25 cellular contexts compared by ENCODE assay signal in genomic region chr5:122847687-122848081, GRCh38. TPM values are rescaled to one million over a fixed set of nuclear protein-coding genes. Genes with fewer than 3 reads are reported as not detected.
DNase-seq lines count a peak whose midpoint lies in the region; ATAC-seq, FAIRE-seq and TF ChIP-seq lines count a peak whose summit lies in the region.
"Had no signal": no experiment of that assay in that cellular context is flagged by ENCODE, and none has a peak within 500 bp of the region (broad histone marks: within the 10 kb centered on the region; RNA-seq: fewer than 3 reads in every experiment).

No MANE protein-coding gene starts in this region.

- H3K9me3 Mint-ChIP-seq in brain (peaks cover 0 to 5% (median 0%) of the 10 kb centered on the region in 5 experiments), memory B cell (no peaks in the 10 kb centered on the region)
- H3K9me3 Mint-ChIP-seq: T-helper 2 cell treated with Interferon-gamma antibody and Interleukin-4, amounts not matched to agents 5 μg/mL and 100 μg/mL, for 36 hours had no signal

- 0 out of 3 replicates have a peak, but pooled peaks have one; percentile 1 for ATAC-seq in HepG2
- no peak for ATAC-seq in right lobe of liver
- ATAC-seq in memory B cell (ENCODE audit: low read depth): no peak
- ATAC-seq: heart right ventricle, left lobe of liver, mucosa of descending colon had no signal

- CTCF ChIA-PET in HepG2 (lab: Yijun Ruan, JAX; ENCODE audit: low intra/inter-chr PET ratio, low total read pairs): no interaction called here

- no peak overlapping the region for H2AFZ ChIP-seq in HepG2 (ENCODE audit: low read length)

- peaks cover 4% of the 10 kb centered on the region for H3K27me3 Mint-ChIP-seq in brain
- no peaks in the 10 kb centered on the region for H3K27me3 Mint-ChIP-seq in memory B cell
- H3K27me3 Mint-ChIP-seq: activated naive CD8-positive, alpha-beta T cell had no signal

- POLR2A ChIA-PET in HepG2 (lab: Yijun Ruan, JAX): interaction anchor here (0.9 to 2.2 kb wide), 4 partner anchors 68 to 575 kb away, joined by 3 to 8 read pairs (median 4); partner anchors contain the start of genes CEP120, PPIC and SNX2

- H3K9ac ChIP-seq in HepG2 (ENCODE audit: insufficient read depth, low read depth, low read length): peak overlapping the region; percentile 20; the same call in 1 of the 2 replicates

- peak overlapping the region in 3 of 5 experiments; percentile 46 to 85 (median 83) for H3K4me3 Mint-ChIP-seq in brain
- H3K4me3 Mint-ChIP-seq in memory B cell: no peak overlapping the region
- H3K4me3 Mint-ChIP-seq: T-helper 2 cell treated with Interferon-gamma antibody and Interleukin-4, amounts not matched to agents 5 μg/mL and 100 μg/mL, for 36 hours had no signal

- no peak for TF ChIP-seq RAD21 in HepG2 (CRISPR knock-in tag; IDR thresholded peaks at IDR 0.05)

- H4K20me1 ChIP-seq in HepG2 (ENCODE audit: insufficient read depth, low read length): no peaks in the 10 kb centered on the region

- TF ChIP-seq POLR2A in HepG2 (IDR thresholded peaks at IDR 0.05; ENCODE audit: insufficient read depth in 1 of 2, low read depth in 2 of 2, low read length in 2 of 2) (no peak), right lobe of liver (IDR thresholded peaks at IDR 0.05) (no peak), Peyer's patch (IDR thresholded peaks at IDR 0.05) (no peak)

- H3K9me3 ChIP-seq in HepG2 (ENCODE audit: low read length): no peaks in the 10 kb centered on the region
- H3K9me3 ChIP-seq in right lobe of liver: no peaks in the 10 kb centered on the region
- H3K9me3 ChIP-seq in Peyer's patch: no peaks in the 10 kb centered on the region
- H3K9me3 ChIP-seq: BE2C, heart right ventricle, mucosa of descending colon, prostate gland, transverse colon had no signal

- TF ChIP-seq CTCF in HepG2 (CRISPR knock-in tag; IDR thresholded peaks at IDR 0.05) (no peak), right lobe of liver (IDR thresholded peaks at IDR 0.05) (no peak), brain (conservative IDR thresholded peaks at IDR 0.05) (no peak), Peyer's patch (IDR thresholded peaks at IDR 0.05) (no peak)

- H3K79me2 ChIP-seq in HepG2 (ENCODE audit: insufficient read depth, low read length): peaks cover 2% of the 10 kb centered on the region

- peak overlapping the region; percentile 4 to 37 (median 32); a peak in 2 of 6 replicates for H3K4me3 ChIP-seq in HepG2 (replicated peaks in 1 of 3; ENCODE audit: insufficient read depth in 1 of 3, low read depth in 2 of 3, low read length in 3 of 3)
- no peak overlapping the region for H3K4me3 ChIP-seq in right lobe of liver
- H3K4me3 ChIP-seq in Peyer's patch: no peak overlapping the region
- H3K4me3 ChIP-seq: heart right ventricle, mucosa of descending colon, prostate gland, transverse colon had no signal

- no peak for TF ChIP-seq EP300 in HepG2 (IDR thresholded peaks at IDR 0.05; ENCODE audit: low read depth in 2 of 2, low read length in 2 of 2)
- no peak for TF ChIP-seq EP300 in HepG2 (CRISPR knock-in tag; IDR thresholded peaks at IDR 0.05; ENCODE audit: borderline replicate concordance)

- H3K27ac Mint-ChIP-seq in brain: no peak overlapping the region
- peak overlapping the region; percentile 89 for H3K27ac Mint-ChIP-seq in memory B cell
- H3K27ac Mint-ChIP-seq: activated naive CD8-positive, alpha-beta T cell; T-helper 2 cell treated with Interferon-gamma antibody and Interleukin-4, amounts not matched to agents 5 μg/mL and 100 μg/mL, for 36 hours had no signal

- H3K27me3 ChIP-seq in HepG2 (ENCODE audit: control insufficient read depth in 1 of 2, insufficient read depth in 2 of 2, low read length in 2 of 2): no peaks in the 10 kb centered on the region; a peak in 1 of 5 replicates
- no peaks in the 10 kb centered on the region for H3K27me3 ChIP-seq in right lobe of liver
- no peaks in the 10 kb centered on the region for H3K27me3 ChIP-seq in Peyer's patch
- H3K27me3 ChIP-seq: BE2C, heart right ventricle, transverse colon had no signal

- H3K27ac ChIP-seq in HepG2 (ENCODE audit: extremely low read length, insufficient read depth, low read length): peak overlapping the region; percentile 96
- H3K27ac ChIP-seq in right lobe of liver: no peak overlapping the region
- no peak overlapping the region for H3K27ac ChIP-seq in Peyer's patch
- H3K27ac ChIP-seq: heart right ventricle, prostate gland had no signal

- DNase-seq in HepG2 (ENCODE audit: low spot score) (peak; percentile 18), right lobe of liver (no peak), memory B cell (ENCODE audit: low spot score in 2 of 2) (no peak), GM19239 (ENCODE audit: insufficient read length, low spot score) (no peak), anterior cingulate cortex (lab: John Stamatoyannopoulos, UW) (no peak), Peyer's patch (no peak)
- no peak for DNase-seq in activated effector memory CD4-positive, alpha-beta T cell treated with anti-CD3 and anti-CD28 coated beads, Interleukin-2, amount 50 U/mL, for 16 hours
- DNase-seq: activated CD8-positive, alpha-beta memory T cell treated with anti-CD3 and anti-CD28 coated beads, Interleukin-2, amount 50 U/mL, for 4 hours; BE2C; cerebellar nuclear complex; DND-41; foreskin fibroblast; heart right ventricle; Karpas-422; mucosa of descending colon; NCI-H146; NCI-H2171; NCI-H524; transverse colon had no signal

- intact Hi-C loops in HepG2 (cut with micrococcal nuclease; ENCODE audit: unreplicated experiment) (loop anchor here (5.0 to 10.0 kb wide), 3 partner anchors 143 to 667 kb away; partner anchors contain the start of genes CSNK1G3 and PPIC), right lobe of liver (cut with DNase I) (loop anchor here in 1 of 2 donors (10.0 kb wide), 1 partner anchor 73 kb away; the partner anchor contains the start of gene SNX2)

- H3K36me3 ChIP-seq in HepG2 (replicated peaks in 1 of 2; ENCODE audit: control insufficient read depth in 1 of 2, insufficient read depth in 2 of 2, low read length in 2 of 2) (no peaks in the 10 kb centered on the region), right lobe of liver (no peaks in the 10 kb centered on the region), Peyer's patch (no peaks in the 10 kb centered on the region)
- H3K36me3 ChIP-seq: BE2C, heart right ventricle, prostate gland, transverse colon had no signal

- FAIRE-seq in HepG2 (lab: Jason Lieb, UNC) (peak; percentile 4), GM19239 (lab: Jason Lieb, UNC) (no peak)
- FAIRE-seq: H54 had no signal

- H3K4me1 Mint-ChIP-seq in brain: peaks cover 30% of the 10 kb centered on the region
- peaks cover 26% of the 10 kb centered on the region for H3K4me1 Mint-ChIP-seq in memory B cell

- H3K36me3 Mint-ChIP-seq in brain (peaks cover 3% of the 10 kb centered on the region), memory B cell (no peaks in the 10 kb centered on the region)
- H3K36me3 Mint-ChIP-seq: activated naive CD8-positive, alpha-beta T cell had no signal

- WGBS in HepG2 (ENCODE audit: low lambda C conversion rate): 3% methylated on average over 2 of the region's 2 CpGs
- 75% methylated on average over 2 of the region's 2 CpGs for WGBS in right lobe of liver (ENCODE audit: insufficient coverage, low coverage, low lambda C conversion rate, missing lambda C conversion rate)

- H3K4me2 ChIP-seq in HepG2 (ENCODE audit: low read depth, low read length): peak overlapping the region; percentile 78

- no TSS peak for BruUV-seq in HepG2 (replicated peaks; lab: Mats Ljungman, UMichigan)

- H3K4me1 ChIP-seq in HepG2 (ENCODE audit: insufficient read depth, low read length): peaks cover 74% of the 10 kb centered on the region
- peaks cover 0 to 11% (median 3%) of the 10 kb centered on the region in 4 donors for H3K4me1 ChIP-seq in right lobe of liver
- peaks cover 0 to 10% (median 4%) of the 10 kb centered on the region in 4 donors for H3K4me1 ChIP-seq in Peyer's patch
- H3K4me1 ChIP-seq: BE2C, prostate gland had no signal

- in situ Hi-C loops in HepG2 (cut with HindIII; ENCODE audit: extremely low pct_ligation_motif_present, low pct_unique_long_range_greater_than_20kb): no loop called here

TF ChIP-seq in HepG2, 621 proteins besides CTCF, POLR2A, EP300 and RAD21 (continues in another document):
- TF ChIP-seq ZNF20 (CRISPR knock-in tag; IDR thresholded peaks at IDR 0.05): no peak
- 0 out of 2 replicates have a peak, but pooled peaks have one; percentile 34 for TF ChIP-seq HDAC1 (CRISPR knock-in tag; IDR thresholded peaks at IDR 0.05)
- no peak for TF ChIP-seq KLF16 (CRISPR knock-in tag; IDR thresholded peaks at IDR 0.05)
- TF ChIP-seq MYNN (CRISPR knock-in tag; IDR thresholded peaks at IDR 0.05; ENCODE audit: low read depth): no peak
- no peak for TF ChIP-seq NCOR1 (IDR thresholded peaks at IDR 0.05; ENCODE audit: borderline replicate concordance, low read length)
- no peak for TF ChIP-seq RBM22 (optimal IDR thresholded peaks at IDR 0.05; ENCODE audit: low read length)
- no peak for TF ChIP-seq SOX6 (IDR thresholded peaks at IDR 0.05)
- peak; percentile 4; the same call in 1 of the 2 replicates for TF ChIP-seq SOX6 (CRISPR knock-in tag; IDR thresholded peaks at IDR 0.05)

RNA-seq across cellular contexts. Expression of gene SNX24, which starts 2.3 kb away (rescaled TPM):
- 23.7 and 29.2 TPM in 2 replicates for total RNA-seq in HepG2 (2016; rRNA removed; fragmentation: Illumina TruSeq; extraction: Trizol)
- 22.5 and 24.9 TPM in 2 replicates for total RNA-seq in HepG2 (2016; cell fraction: cytosol; rRNA removed; fragmentation: Illumina TruSeq; extraction: Trizol; ENCODE audit: low read depth)
- total RNA-seq in HepG2 (2016; cell fraction: insoluble cytoplasmic fraction; rRNA removed; fragmentation: Illumina TruSeq; extraction: Trizol): 23.6 and 26.5 TPM in 2 replicates
- total RNA-seq in HepG2 (2016; cell fraction: membrane; rRNA removed; fragmentation: Illumina TruSeq; extraction: Trizol): 31.1 and 36.2 TPM in 2 replicates
- total RNA-seq in HepG2 (2016; cell fraction: nucleus; rRNA removed; fragmentation: Illumina TruSeq; extraction: Trizol): 16.0 and 18.5 TPM in 2 replicates
- 7.2 and 7.8 TPM in 2 replicates for polyA plus RNA-seq in HepG2 (2011; rRNA removed)
- 4.3 and 6.5 TPM in 2 replicates for polyA plus RNA-seq in HepG2 (2011; cell fraction: cytosol; rRNA removed)
- polyA plus RNA-seq in HepG2 (2011; cell fraction: nucleus; rRNA removed): 4.3 and 7.3 TPM in 2 replicates
- polyA plus RNA-seq in HepG2 (2012): 15.6 and 17.8 TPM in 2 replicates
- 32.2 and 32.6 TPM in 2 replicates for polyA plus RNA-seq in HepG2 (2016; cell fraction: cytosol; fragmentation: Illumina TruSeq; extraction: Trizol; ENCODE audit: low read depth)
- 27.7 and 29.9 TPM in 2 replicates for polyA plus RNA-seq in HepG2 (2016; cell fraction: insoluble cytoplasmic fraction; fragmentation: Illumina TruSeq; extraction: Trizol; ENCODE audit: low read depth)
- 35.2 and 37.5 TPM in 2 replicates for polyA plus RNA-seq in HepG2 (2016; cell fraction: membrane; fragmentation: Illumina TruSeq; extraction: Trizol; ENCODE audit: low read depth)
- polyA plus RNA-seq in HepG2 (2016; cell fraction: nucleus; fragmentation: Illumina TruSeq; extraction: Trizol; ENCODE audit: insufficient read depth, low read depth): 19.2 and 19.8 TPM in 2 replicates
- 2.5 and 4.8 TPM in 2 replicates for polyA minus RNA-seq in HepG2 (2011; rRNA and poly(A)+ RNA removed; ENCODE audit: low replicate concordance)
- polyA minus RNA-seq in HepG2 (2011; cell fraction: cytosol; rRNA and poly(A)+ RNA removed): 5.9 and 7.8 TPM in 2 replicates
- polyA minus RNA-seq in HepG2 (2011; cell fraction: nucleus; rRNA and poly(A)+ RNA removed): 11.8 and 17.7 TPM in 2 replicates
- total RNA-seq in right lobe of liver: 10 to 100 TPM in 4 of 6 experiments, 1 to 10 TPM in 2; 6.2 to 23.7 (median 12.5) TPM
- polyA plus RNA-seq in brain (ENCODE audit: insufficient read depth, low read depth, low replicate concordance): 9.2 TPM
- total RNA-seq in Peyer's patch: 10 to 100 TPM; 19.4 to 45.5 (median 29.3) TPM

Comparison
In these comparisons a context has a peak if more than half of its experiments do, and no peak if none do; other contexts are left out.
1. H3K4me3 ChIP-seq: peak in HepG2 (3 of 3); none in right lobe of liver (0 of 3) and Peyer's patch (0 of 4).